8 cellular contexts compared by ENCODE assay signal in the genomic region with DNA sequence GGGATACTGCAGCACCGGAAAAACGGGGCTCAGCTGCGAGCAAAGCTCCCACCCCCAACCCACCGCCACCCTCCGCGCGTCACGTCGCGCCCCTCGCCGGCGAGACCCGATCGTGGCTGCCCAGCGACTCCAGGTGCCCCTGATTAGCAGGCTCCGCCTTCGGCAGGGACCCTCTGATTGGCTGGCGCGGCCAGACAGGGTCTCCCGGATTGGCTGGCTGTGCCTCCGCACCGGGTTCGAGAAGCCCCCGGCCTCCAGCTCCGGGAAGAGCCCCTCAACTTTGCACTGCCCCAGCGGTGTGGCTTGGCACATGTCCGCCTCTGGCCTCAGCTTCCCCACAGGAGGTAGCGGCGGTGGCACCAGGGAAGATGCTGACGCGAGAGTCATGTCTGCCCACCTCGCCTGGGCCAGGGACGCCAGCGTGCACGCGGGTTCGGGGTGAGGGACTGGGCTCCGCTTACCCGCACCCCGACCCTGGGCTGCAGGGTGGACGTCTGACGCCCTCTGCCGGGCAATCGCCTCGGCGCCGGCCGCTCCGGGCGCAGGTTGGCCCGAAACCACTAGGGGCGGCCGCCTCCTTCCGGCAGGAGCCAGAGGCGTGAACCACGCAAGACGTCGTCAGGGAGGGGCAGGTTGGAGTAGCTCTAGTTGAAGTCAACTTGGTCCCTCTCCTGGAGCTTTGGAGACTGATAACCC. TPM values are rescaled to one million over a fixed set of nuclear protein-coding genes. Genes with fewer than 3 reads are reported as not detected.
DNase-seq lines count a peak whose midpoint lies in the region; ATAC-seq and TF ChIP-seq lines count a peak whose summit lies in the region.

No MANE protein-coding gene starts in this region.

- no TSS peak for BruUV-seq in mammary epithelial cell (replicated peaks; lab: Mats Ljungman, UMichigan)

- H3K27ac ChIP-seq in 22Rv1 (peak overlapping the region; percentile 100), WERI-Rb-1 (peak overlapping the region; percentile 8; the same call in 1 of the 2 replicates), mammary epithelial cell (ENCODE audit: insufficient read depth, low read depth, low read length) (peak overlapping the region; percentile 55)

- peaks cover 25% of the 10 kb centered on the region for H3K79me2 ChIP-seq in mammary epithelial cell (ENCODE audit: insufficient read depth, low read length)

- intact Hi-C loops in mammary epithelial cell (cut with micrococcal nuclease), result loop anchor here (1.0 to 2.0 kb wide), 5 partner anchors 8 to 97 kb away; partner anchors contain the start of gene PSMD9

- H2AFZ ChIP-seq in mammary epithelial cell (ENCODE audit: low read depth, low read length), result peak overlapping the region; percentile 87

- H3K4me3 ChIP-seq in WERI-Rb-1 (ENCODE audit: low read depth, low read length) (peak overlapping the region; percentile 15), mammary epithelial cell (replicated peaks in 1 of 3; ENCODE audit: insufficient read depth in 1 of 3, low read depth in 2 of 3, low read length in 3 of 3) (peak overlapping the region; percentile 16 to 54 (median 52))

- TF ChIP-seq CTCF in 22Rv1 (IDR thresholded peaks at IDR 0.05), result peak; percentile 100
- TF ChIP-seq CTCF in WERI-Rb-1 (IDR thresholded peaks at IDR 0.05; ENCODE audit: low read depth, low read length), result peak; percentile 100
- TF ChIP-seq CTCF in mammary epithelial cell (conservative IDR thresholded peaks at IDR 0.05 in 1 of 2, IDR thresholded peaks at IDR 0.05 in 1 of 2; ENCODE audit: extremely low read depth in 1 of 2, insufficient read depth in 1 of 2, low read depth in 1 of 2, low read length in 2 of 2), result peak; percentile 97 to 100

- no peaks in the 10 kb centered on the region for H4K20me1 ChIP-seq in mammary epithelial cell (ENCODE audit: insufficient read depth, low read length)

- in situ Hi-C loops in mammary epithelial cell (cut with MboI; ENCODE audit: low sequenced_read_pairs in 2 of 2), result loop anchor here (10.0 kb wide), 2 partner anchors 99 to 101 kb away; no protein-coding TSS in a partner anchor

- H3K27me3 ChIP-seq in WERI-Rb-1 (ENCODE audit: insufficient read depth, low read depth, severe bottlenecking) (no peaks in the 10 kb centered on the region), mammary epithelial cell (ENCODE audit: insufficient read depth, low read length) (no peaks in the 10 kb centered on the region)

- no peaks in the 10 kb centered on the region for H3K9me3 ChIP-seq in WERI-Rb-1 (ENCODE audit: severe bottlenecking)
- no peaks in the 10 kb centered on the region for H3K9me3 ChIP-seq in mammary epithelial cell (replicated peaks; ENCODE audit: insufficient read depth, low read length)

- dilution Hi-C loops in mammary epithelial cell (cut with HindIII; ENCODE audit: low sequenced_read_pairs), result no loop called here

- ATAC-seq in GM18508 (IDR thresholded peaks at IDR 0.05; ENCODE audit: insufficient read depth, unreplicated experiment) (peak; percentile 27), HG03025 (IDR thresholded peaks at IDR 0.05; ENCODE audit: low FRiP score, unreplicated experiment) (peak; percentile 42)

- DNase-seq in NCI-H2196 (lab: John Stamatoyannopoulos, UW; ENCODE audit: unreplicated experiment), result peak; percentile 92
- peak; percentile 89 for DNase-seq in WERI-Rb-1
- DNase-seq in mammary epithelial cell, result peak; percentile 88
- peak; percentile 95 for DNase-seq in iris pigment epithelial cell (ENCODE audit: low read depth)
- peak; percentile 93 to 96 (median 93) for DNase-seq in stimulated activated CD4-positive, alpha-beta T cell treated with anti-CD3 and anti-CD28 coated beads, Interleukin-12 subunit alpha, Interleukin-12 subunit beta, amount 100 ng/mL, for 48 hours (ENCODE audit: low read depth in 2 of 3, low spot score in 1 of 3)

- peaks cover 29% of the 10 kb centered on the region for H3K36me3 ChIP-seq in WERI-Rb-1
- no peaks in the 10 kb centered on the region for H3K36me3 ChIP-seq in mammary epithelial cell (ENCODE audit: insufficient read depth, low read length)

- peaks cover 54% of the 10 kb centered on the region for H3K4me1 ChIP-seq in mammary epithelial cell (ENCODE audit: insufficient read depth, low read length)

- peak overlapping the region; percentile 44 for H3K9ac ChIP-seq in mammary epithelial cell (ENCODE audit: insufficient read depth, low read length)

- WGBS in mammary epithelial cell (ENCODE audit: low coverage, missing lambda C conversion rate), result under 1% methylated on average over 18 of the region's 59 CpGs

- peak overlapping the region; percentile 98 for H3K4me2 ChIP-seq in mammary epithelial cell (ENCODE audit: insufficient read depth, low read depth, low read length)

- CTCF ChIA-PET in mammary epithelial cell (lab: Charles Lee; ENCODE audit: low non-redundant PET), result interaction anchor here (0.5 to 2.5 kb wide), 17 partner anchors 8 to 473 kb away, joined by 3 to 61 read pairs (median 6); partner anchors contain the start of genes PSMD9 and TMEM120B

RNA-seq across cellular contexts. Expression of gene RHOF, which starts 0.5 kb away (rescaled TPM):
- total RNA-seq in mammary epithelial cell, result 1 to 10 TPM; 4.4 to 6.2 TPM
- polyA plus RNA-seq in mammary epithelial cell, result 1.4 TPM
- 0.26 TPM for polyA minus RNA-seq in mammary epithelial cell

RNA-seq across cellular contexts. Expression of gene SETD1B, which starts 9.8 kb away (rescaled TPM):
- 10 to 100 TPM in 1 of 2 donors, 1 to 10 TPM in 1; 4.3 to 16.0 TPM for total RNA-seq in mammary epithelial cell
- polyA plus RNA-seq in mammary epithelial cell, result 0.94 TPM
- 5.4 TPM for polyA minus RNA-seq in mammary epithelial cell

Comparison
In these comparisons a context has a peak if more than half of its experiments do, and no peak if none do; other contexts are left out.
1. Peak in every context shown above with its lines: DNase-seq, ATAC-seq, H3K4me3 ChIP-seq and H3K27ac ChIP-seq.
2. H3K27ac ChIP-seq: peak in every context shown above with its lines; median percentile 100 in 22Rv1; 55 in mammary epithelial cell; 8 in WERI-Rb-1.